ENCODE assay signal across 24 cellular contexts in genomic region chr16:82395212-82395611, GRCh38.
"Had no signal": no experiment of that assay in that cellular context is flagged by ENCODE, and none has a peak within 500 bp of the region (broad histone marks: within the 10 kb centered on the region; RNA-seq: fewer than 3 reads in every experiment).

No MANE protein-coding gene starts in this region.

- H3K27me3 ChIP-seq: gastrocnemius medialis, pancreas, suprapubic skin had no signal

- H3K9me3 ChIP-seq: gastrocnemius medialis, pancreas, suprapubic skin had no signal

- H3K4me2 ChIP-seq: smooth muscle cell had no signal

- ATAC-seq: esophagus mucosa; gastrocnemius medialis; heart left ventricle; left colon; left ventricle myocardium superior; natural killer cell; pancreas; sciatic nerve; stimulated activated naive CD8-positive, alpha-beta T cell treated with anti-CD3 and anti-CD28 coated beads, Interleukin-15, amount 100 ng/mL, for 72 hours had no signal

- H3K4me1 ChIP-seq: gastrocnemius medialis, heart left ventricle, pancreas, suprapubic skin had no signal

- DNase-seq: dorsolateral prefrontal cortex; effector CD4-positive, alpha-beta T cell; endodermal cell; foreskin fibroblast; gastrocnemius medialis; heart left ventricle; hippocampal formation; left colon; left ventricle myocardium superior; natural killer cell; pancreas; stimulated activated CD4-positive, alpha-beta T cell treated with anti-CD3 and anti-CD28 coated beads, Interleukin-12 subunit alpha, Interleukin-12 subunit beta, amount 100 ng/mL, for 4 hours; stimulated activated CD4-positive, alpha-beta T cell treated with anti-CD3 and anti-CD28 coated beads, Interleukin-1b, Interleukin-23, amount 100 ng/mL, for 48 hours; stimulated activated CD4-positive, alpha-beta T cell treated with anti-CD3 and anti-CD28 coated beads, Interleukin-4, amount 100 ng/mL, for 1 hour; stimulated activated CD8-positive, alpha-beta memory T cell treated with anti-CD3 and anti-CD28 coated beads, Interleukin-4, amount 100 ng/mL, for 48 hours; stimulated activated naive CD4-positive, alpha-beta T cell; stimulated activated naive CD8-positive, alpha-beta T cell treated with anti-CD3 and anti-CD28 coated beads, Interleukin-15, amount 100 ng/mL, for 72 hours; trophoblast cell had no signal

- H3K27ac ChIP-seq: dorsolateral prefrontal cortex, epithelial cell of prostate, gastrocnemius medialis, heart left ventricle, pancreas, suprapubic skin had no signal

- H3K36me3 ChIP-seq: gastrocnemius medialis, heart left ventricle, pancreas, suprapubic skin had no signal

- H3K4me3 ChIP-seq: dorsolateral prefrontal cortex, gastrocnemius medialis, heart left ventricle, lung, pancreas, smooth muscle cell, suprapubic skin had no signal
